In the genomic region with DNA sequence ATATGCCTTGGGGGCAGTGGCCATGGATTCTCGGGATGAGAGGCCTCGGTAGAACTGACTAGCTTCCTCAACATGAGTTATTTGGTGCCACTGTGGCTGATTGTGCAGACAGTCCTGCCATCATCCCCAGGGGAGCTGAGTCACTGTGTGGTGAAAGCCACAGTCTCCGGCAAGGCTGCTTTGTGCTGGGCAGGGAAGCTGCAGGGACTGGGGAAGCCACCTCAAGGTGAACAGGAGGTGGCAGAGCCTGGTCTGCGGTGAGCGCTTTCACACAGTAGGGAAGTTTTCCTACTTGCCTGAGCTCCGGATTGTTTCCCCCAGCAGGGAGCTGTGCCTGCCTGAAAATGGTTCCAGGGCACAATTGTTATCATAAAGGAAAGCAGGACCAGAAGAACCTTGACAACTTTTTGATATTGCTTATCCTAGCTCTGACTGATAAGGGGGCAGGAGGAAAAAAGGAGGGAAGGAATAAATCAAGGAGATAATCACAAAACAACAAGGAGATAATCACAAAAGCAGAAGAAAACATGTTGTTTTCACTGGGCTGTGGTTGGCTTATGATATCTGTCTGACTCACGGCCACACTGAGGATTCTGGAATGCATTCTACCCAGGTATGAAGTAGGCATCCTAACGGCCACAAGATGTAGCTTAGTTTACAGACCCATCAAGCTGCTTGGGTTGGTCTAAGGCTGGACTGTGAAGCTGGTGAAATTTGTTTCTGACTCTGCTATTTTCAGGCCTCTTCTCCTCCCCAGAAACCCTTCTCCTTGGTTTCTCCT, we compare ENCODE assay signal across 8 cellular contexts. TPM values are rescaled to one million over a fixed set of nuclear protein-coding genes. Genes with fewer than 3 reads are reported as not detected.
DNase-seq lines count a peak whose midpoint lies in the region; ATAC-seq and TF ChIP-seq lines count a peak whose summit lies in the region.

No MANE protein-coding gene starts in this region.

- ATAC-seq in GM21576 (IDR thresholded peaks at IDR 0.05; ENCODE audit: unreplicated experiment), result peak; percentile 92
- no peak for ATAC-seq in omental fat pad (ENCODE audit: low FRiP score)

- peak; percentile 82 for DNase-seq in EL
- DNase-seq in Kasumi-1 (lab: John Stamatoyannopoulos, UW), result peak; percentile 63 to 80
- peak; percentile 54 for DNase-seq in activated CD4-positive, alpha-beta T cell treated with anti-CD3 and anti-CD28 coated beads for 1 hour
- peak; percentile 4 for DNase-seq in effector CD8-positive, alpha-beta T cell (lab: John Stamatoyannopoulos, UW)
- DNase-seq in stimulated activated CD4-positive, alpha-beta T cell treated with anti-CD3 and anti-CD28 coated beads, Interleukin-1b, Interleukin-23, amount 100 ng/mL, for 4 hours (ENCODE audit: low read depth in 2 of 2), result peak; percentile 28 to 54
- DNase-seq in nucleus accumbens (lab: John Stamatoyannopoulos, UW), result no peak
- DNase-seq in omental fat pad (ENCODE audit: low spot score), result no peak

- TF ChIP-seq CTCF in omental fat pad (IDR thresholded peaks at IDR 0.05), result no peak

RNA-seq across cellular contexts. Expression of a gene that starts 32.2 kb away (rescaled TPM):
- 10 to 100 TPM; 40.7 to 85.6 (median 54.0) TPM for total RNA-seq in omental fat pad

Comparison
In these comparisons a context has a peak if more than half of its experiments do, and no peak if none do; other contexts are left out.
1. DNase-seq: peak in EL (single experiment), Kasumi-1 (2 of 2), activated CD4-positive, alpha-beta T cell treated with anti-CD3 and anti-CD28 coated beads for 1 hour (single experiment), effector CD8-positive, alpha-beta T cell (single experiment) and stimulated activated CD4-positive, alpha-beta T cell treated with anti-CD3 and anti-CD28 coated beads, Interleukin-1b, Interleukin-23, amount 100 ng/mL, for 4 hours (2 of 2); none in nucleus accumbens (0 of 56) and omental fat pad (single experiment).